Comparison of ENCODE assay signal across 2 cellular contexts in genomic region chr1:92655197-92655801, GRCh38.
TF ChIP-seq lines count a peak whose summit lies in the region.

No MANE protein-coding gene starts in this region.

TF ChIP-seq in HCT116, 20 proteins besides CTCF, POLR2A, EP300 and RAD21:
- TF ChIP-seq MAX (IDR thresholded peaks at IDR 0.05) = no peak
- TF ChIP-seq REST (IDR thresholded peaks at IDR 0.05; ENCODE audit: low read depth) = no peak
- no peak for TF ChIP-seq ZBTB33 (IDR thresholded peaks at IDR 0.05; ENCODE audit: extremely low read depth, insufficient replicate concordance, low read length)
- TF ChIP-seq EGR1 (IDR thresholded peaks at IDR 0.05; ENCODE audit: low read depth) = no peak
- no peak for TF ChIP-seq YY1 (IDR thresholded peaks at IDR 0.05; ENCODE audit: extremely low read depth, insufficient replicate concordance, low read depth, low read length)
- TF ChIP-seq CBX3 (IDR thresholded peaks at IDR 0.05; ENCODE audit: low read depth) = peak; percentile 40; the same call in 1 of the 2 replicates

TF ChIP-seq in endothelial cell of umbilical vein, 7 proteins besides CTCF, POLR2A, EP300 and RAD21:
- TF ChIP-seq MAX (IDR thresholded peaks at IDR 0.05; ENCODE audit: insufficient read depth, insufficient read length) = no peak
- no peak for TF ChIP-seq EZH2 (IDR thresholded peaks at IDR 0.05; ENCODE audit: borderline replicate concordance, low read depth, low read length, severe bottlenecking)
- TF ChIP-seq POLR2AphosphoS5 (IDR thresholded peaks at IDR 0.05; ENCODE audit: insufficient read depth, low read depth, low read length) = no peak
- TF ChIP-seq FOS (IDR thresholded peaks at IDR 0.05; ENCODE audit: borderline replicate concordance, insufficient read depth, low read length) = no peak
- no peak for TF ChIP-seq GATA2 (IDR thresholded peaks at IDR 0.05; ENCODE audit: insufficient read depth, insufficient read length, low read depth, low read length)
- no peak for TF ChIP-seq JUN (IDR thresholded peaks at IDR 0.05; ENCODE audit: borderline replicate concordance, insufficient read depth, insufficient read length, low read depth)
- no peak for TF ChIP-seq MYC (IDR thresholded peaks at IDR 0.05; ENCODE audit: low read depth, low read length)
